In the genomic region with DNA sequence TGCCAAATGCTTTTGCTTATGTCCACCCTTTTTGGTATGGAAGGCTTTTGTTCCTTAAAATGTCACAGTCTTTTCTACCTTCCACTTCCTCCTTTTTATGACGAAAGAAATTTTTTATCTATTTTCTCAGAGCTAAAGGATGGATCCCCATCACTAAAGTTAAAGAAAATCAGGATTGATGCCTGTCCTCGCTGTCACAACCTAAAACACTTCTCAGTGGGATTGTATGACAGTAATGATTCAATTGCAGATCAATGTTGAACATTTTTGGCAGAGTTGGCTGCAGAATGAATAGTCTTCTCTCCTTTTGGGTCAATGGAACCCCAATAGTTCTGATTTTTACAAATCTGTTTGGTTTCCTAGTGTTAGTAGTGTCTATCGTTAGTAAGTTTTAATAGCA, we compare ENCODE assay signal across 27 cellular contexts.
"Had no signal": no experiment of that assay in that cellular context is flagged by ENCODE, and none has a peak within 500 bp of the region (broad histone marks: within the 10 kb centered on the region; RNA-seq: fewer than 3 reads in every experiment).

No MANE protein-coding gene starts in this region.

- H3K27me3 ChIP-seq: ascending aorta, breast epithelium, cardiac muscle cell, dorsolateral prefrontal cortex, gastrocnemius medialis, heart left ventricle had no signal

- H3K36me3 ChIP-seq: ascending aorta, breast epithelium, cardiac muscle cell, gastrocnemius medialis, heart left ventricle had no signal

- H3K4me3 ChIP-seq: ascending aorta, breast epithelium, cardiac muscle cell, coronary artery, dorsolateral prefrontal cortex, gastrocnemius medialis, heart left ventricle had no signal

- H3K9me3 ChIP-seq: ascending aorta, gastrocnemius medialis had no signal

- H3K27ac ChIP-seq: ascending aorta, breast epithelium, cardiac muscle cell, coronary artery, dorsolateral prefrontal cortex, gastrocnemius medialis, heart left ventricle had no signal

- DNase-seq: activated CD4-positive, alpha-beta memory T cell treated with anti-CD3 and anti-CD28 coated beads, Interleukin-2, amount 10 ng/mL, durations not matched to agents 7 days and 5 days; activated CD4-positive, alpha-beta T cell treated with anti-CD3 and anti-CD28 coated beads for 1 hour; activated CD4-positive, alpha-beta T cell treated with anti-CD3 and anti-CD28 coated beads for 4 hours; activated CD4-positive, alpha-beta T cell treated with anti-CD3 and anti-CD28 coated beads, Interleukin-2, amount 10 ng/mL, durations not matched to agents 7 days and 5 days; activated CD4-positive, alpha-beta T cell treated with anti-CD3 and anti-CD28 coated beads, Interleukin-2, amount 50 U/mL, for 4 hours; activated CD8-positive, alpha-beta memory T cell treated with anti-CD3 and anti-CD28 coated beads, Interleukin-2, amount 50 U/mL, for 48 hours; activated gamma-delta T cell; activated naive CD4-positive, alpha-beta T cell; activated naive CD4-positive, alpha-beta T cell treated with anti-CD3 and anti-CD28 coated beads, Interleukin-2, amount 10 ng/mL, durations not matched to agents 7 days and 5 days; activated naive CD8-positive, alpha-beta T cell treated with anti-CD3 and anti-CD28 coated beads, Interleukin-2, amount 10 ng/mL, durations not matched to agents 7 days and 5 days; activated T-cell treated with anti-CD3 and anti-CD28 coated beads for 4 hours; activated T-cell treated with anti-CD3 and anti-CD28 coated beads, Interleukin-2, amount 50 U/mL, for 24 hours; activated T-cell treated with anti-CD3 and anti-CD28 coated beads, Interleukin-2, amount 50 U/mL, for 72 hours; central memory CD4-positive, alpha-beta T cell; dorsolateral prefrontal cortex; effector memory CD4-positive, alpha-beta T cell; endodermal cell; foreskin fibroblast; gastrocnemius medialis; glutamatergic neuron; heart left ventricle; T-cell; T-helper 9 cell had no signal
